12 cellular contexts compared by ENCODE assay signal in genomic region chr15:66388576-66388975, GRCh38.
DNase-seq lines count a peak whose midpoint lies in the region; FAIRE-seq and TF ChIP-seq lines count a peak whose summit lies in the region.
"Had no signal": no experiment of that assay in that cellular context is flagged by ENCODE, and none has a peak within 500 bp of the region (broad histone marks: within the 10 kb centered on the region; RNA-seq: fewer than 3 reads in every experiment).

No MANE protein-coding gene starts in this region.

- no peak for DNase-seq in T-helper 2 cell treated with Interferon-gamma antibody and Interleukin-4, amounts not matched to agents 5 μg/mL and 100 μg/mL, for 36 hours (ENCODE audit: low spot score)
- DNase-seq in T-helper 2 cell = no peak
- DNase-seq in RWPE1 (ENCODE audit: low spot score) = no peak
- DNase-seq in epithelial cell of prostate (ENCODE audit: low read depth, low spot score) = no peak
- DNase-seq in skeletal muscle cell (ENCODE audit: low read depth) = no peak
- no peak for DNase-seq in stimulated activated naive CD4-positive, alpha-beta T cell treated with Interleukin-2 at 50 U/mL for 16 hours (lab: John Stamatoyannopoulos, UW)
- no peak for DNase-seq in stimulated activated CD4-positive, alpha-beta T cell treated with anti-CD3 and anti-CD28 coated beads, Interleukin-4, amount 100 ng/mL, for 24 hours
- DNase-seq in GM19239 (ENCODE audit: insufficient read length, low spot score) = no peak
- DNase-seq: ACHN, left cardiac atrium, NCI-H1436 treated with DMSO at 0.1 percent for 48 hours had no signal

- H3K9me3 Mint-ChIP-seq in T-helper 2 cell treated with Interferon-gamma antibody and Interleukin-4, amounts not matched to agents 5 μg/mL and 100 μg/mL, for 36 hours = no peaks in the 10 kb centered on the region

- POLR2A ChIA-PET in RWPE1 (lab: Yijun Ruan, JAX; ENCODE audit: low non-redundant PET) = no interaction called here

- no peaks in the 10 kb centered on the region for H3K27me3 Mint-ChIP-seq in T-helper 2 cell treated with Interferon-gamma antibody and Interleukin-4, amounts not matched to agents 5 μg/mL and 100 μg/mL, for 36 hours (ENCODE audit: low read depth)

- peak overlapping the region; percentile 85 for H3K4me3 ChIP-seq in skeletal muscle cell (ENCODE audit: low read depth, low read length)

- CTCF ChIA-PET in RWPE1 (lab: Yijun Ruan, JAX) = interaction anchor here (0.5 to 4.0 kb wide), 3 partner anchors 81 to 109 kb away, joined by 3 to 31 read pairs (median 4); partner anchors contain the start of gene SNAPC5

- H3K4me1 Mint-ChIP-seq in T-helper 2 cell treated with Interferon-gamma antibody and Interleukin-4, amounts not matched to agents 5 μg/mL and 100 μg/mL, for 36 hours (ENCODE audit: low read depth) = peaks cover 57% of the 10 kb centered on the region

- peak overlapping the region; percentile 97 for H3K4me3 Mint-ChIP-seq in T-helper 2 cell treated with Interferon-gamma antibody and Interleukin-4, amounts not matched to agents 5 μg/mL and 100 μg/mL, for 36 hours

- TF ChIP-seq CTCF in RWPE1 (conservative IDR thresholded peaks at IDR 0.05; ENCODE audit: low read depth) = no peak

- peak overlapping the region; percentile 75 for H3K27ac Mint-ChIP-seq in T-helper 2 cell treated with Interferon-gamma antibody and Interleukin-4, amounts not matched to agents 5 μg/mL and 100 μg/mL, for 36 hours

- peak overlapping the region; percentile 13; the same call in 1 of the 2 replicates for H3K27ac ChIP-seq in RWPE1
- H3K27ac ChIP-seq in epithelial cell of prostate = peak overlapping the region; percentile 96

- FAIRE-seq in GM19239 (lab: Jason Lieb, UNC) = no peak
- FAIRE-seq: bronchial epithelial cell had no signal

- peaks cover 33% of the 10 kb centered on the region for H3K36me3 Mint-ChIP-seq in T-helper 2 cell treated with Interferon-gamma antibody and Interleukin-4, amounts not matched to agents 5 μg/mL and 100 μg/mL, for 36 hours (ENCODE audit: low read depth)
